Comparison of ENCODE assay signal across 8 cellular contexts in genomic region chr1:26602378-26602959, GRCh38.
DNase-seq lines count a peak whose midpoint lies in the region; ATAC-seq, FAIRE-seq and TF ChIP-seq lines count a peak whose summit lies in the region.

No MANE protein-coding gene starts in this region.

- intact Hi-C loops in Right ventricle myocardium inferior (cut with DNase I) (loop anchor here (1.0 kb wide), 2 partner anchors 75 to 276 kb away; no protein-coding TSS in a partner anchor), aorta (cut with DNase I) (loop anchor here (1.0 kb wide), 2 partner anchors 74 to 187 kb away; no protein-coding TSS in a partner anchor)

- H3K9me3 ChIP-seq in cardiac muscle cell (ENCODE audit: low read depth) (no peaks in the 10 kb centered on the region), lung (ENCODE audit: control insufficient read depth in 2 of 2, insufficient read depth in 1 of 2, low read length in 1 of 2) (no peaks in the 10 kb centered on the region), aorta (ENCODE audit: control insufficient read depth, low read length) (no peaks in the 10 kb centered on the region)

- TF ChIP-seq CTCF in cardiac muscle cell (IDR thresholded peaks at IDR 0.05; ENCODE audit: low read depth, low read length) (peak; percentile 71), lung (IDR thresholded peaks at IDR 0.05; ENCODE audit: control extremely low read depth, extremely low read depth) (peak; percentile 89)

- peak; percentile 43 for FAIRE-seq in colon (lab: Jason Lieb, UNC)

- H3K27me3 ChIP-seq in cardiac muscle cell (no peaks in the 10 kb centered on the region), lung (ENCODE audit: control insufficient read depth, insufficient read depth) (no peaks in the 10 kb centered on the region), aorta (ENCODE audit: control insufficient read depth in 1 of 2, insufficient read depth in 2 of 2, low read length in 1 of 2) (no peaks in the 10 kb centered on the region)

- 0 to 2% methylated on average over 2 of the region's 2 CpGs for WGBS in lung, 2 donors
- WGBS in aorta, 2 donors = 0 to 1% methylated on average over 2 of the region's 2 CpGs

- DNase-seq in cardiac muscle cell (ENCODE audit: low read depth in 1 of 2, low spot score in 1 of 2) = peak; percentile 66 to 76
- DNase-seq in Right ventricle myocardium inferior (ENCODE audit: missing footprints) = no peak
- DNase-seq in M059J (ENCODE audit: low read depth) = peak; percentile 68
- DNase-seq in RKO (ENCODE audit: low spot score) = peak; percentile 72
- no peak for DNase-seq in lung (ENCODE audit: low spot score)
- no peak for DNase-seq in aorta

- H3K4me1 ChIP-seq in cardiac muscle cell (ENCODE audit: low read depth) (peaks cover 20% of the 10 kb centered on the region), lung (ENCODE audit: control insufficient read depth in 2 of 2, insufficient read depth in 2 of 2, low read length in 2 of 2) (no peaks in the 10 kb centered on the region), aorta (ENCODE audit: control insufficient read depth in 1 of 2, insufficient read depth in 2 of 2, low read length in 2 of 2) (no peaks in the 10 kb centered on the region)

- ATAC-seq in Right ventricle myocardium inferior (no peak), lung (ENCODE audit: insufficient read depth, low FRiP score) (peak; percentile 62), aorta (ENCODE audit: low FRiP score) (peak; percentile 70), GM19328 (IDR thresholded peaks at IDR 0.05; ENCODE audit: unreplicated experiment) (no peak)

- H3K4me3 ChIP-seq in cardiac muscle cell = no peak overlapping the region
- H3K4me3 ChIP-seq in lung = no peak overlapping the region
- peak overlapping the region in 1 of 2 donors; percentile 10 for H3K4me3 ChIP-seq in aorta (ENCODE audit: low read length in 2 of 2)

- H3K36me3 ChIP-seq in cardiac muscle cell (no peaks in the 10 kb centered on the region), lung (ENCODE audit: control insufficient read depth in 2 of 2, insufficient read depth in 2 of 2, low read length in 2 of 2) (no peaks in the 10 kb centered on the region), aorta (ENCODE audit: control insufficient read depth in 1 of 2, insufficient read depth in 2 of 2, low read length in 1 of 2) (no peaks in the 10 kb centered on the region)

- H3K27ac ChIP-seq in cardiac muscle cell (no peak overlapping the region), lung (ENCODE audit: low read depth in 1 of 2, low read length in 1 of 2) (no peak overlapping the region), aorta (ENCODE audit: low read depth in 1 of 2, low read length in 2 of 2) (no peak overlapping the region)

Comparison
In these comparisons a context has a peak if more than half of its experiments do, and no peak if none do; other contexts are left out.
1. DNase-seq: peak in cardiac muscle cell (2 of 2), M059J (single experiment) and RKO (single experiment); none in Right ventricle myocardium inferior (single experiment), lung (single experiment) and aorta (0 of 2).
2. ATAC-seq: peak in lung (single experiment) and aorta (single experiment); none in Right ventricle myocardium inferior (single experiment) and GM19328 (single experiment).